Comparison of ENCODE assay signal across 14 cellular contexts in the genomic region with DNA sequence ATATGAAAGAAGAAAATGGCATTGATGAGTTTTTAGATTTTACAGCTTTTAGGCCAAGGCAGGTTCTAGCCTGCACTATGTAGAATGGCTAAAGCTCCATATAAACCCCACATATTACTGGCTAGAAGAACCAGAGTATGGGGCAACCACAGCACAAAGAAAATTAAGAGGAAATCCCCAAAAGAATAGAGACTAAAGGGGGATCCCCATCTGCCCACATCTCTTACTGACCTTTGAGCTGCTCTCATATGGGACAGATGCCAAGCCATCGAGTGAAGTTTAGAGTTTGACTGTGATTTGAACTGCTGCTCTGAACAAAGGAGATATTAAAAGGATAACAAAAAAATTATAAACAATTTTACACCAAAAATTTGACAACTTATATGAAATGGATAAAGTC.
DNase-seq lines count a peak whose midpoint lies in the region; ATAC-seq and TF ChIP-seq lines count a peak whose summit lies in the region.
"Had no signal": no experiment of that assay in that cellular context is flagged by ENCODE, and none has a peak within 500 bp of the region (broad histone marks: within the 10 kb centered on the region; RNA-seq: fewer than 3 reads in every experiment).

No MANE protein-coding gene starts in this region.

- H3K4me1 ChIP-seq in testis = no peaks in the 10 kb centered on the region
- H3K4me1 ChIP-seq: uterus had no signal

- peaks cover 10% of the 10 kb centered on the region for H3K27me3 Mint-ChIP-seq in activated naive CD8-positive, alpha-beta T cell treated with anti-CD3 and anti-CD28 coated beads, Interleukin-2, amount 50 U/mL, for 24 hours

- no peak overlapping the region for H3K27ac ChIP-seq in testis
- H3K27ac ChIP-seq: uterus had no signal

- no peak for TF ChIP-seq POLR2A in testis (IDR thresholded peaks at IDR 0.05)

- intact Hi-C loops in testis (cut with DNase I; ENCODE audit: low total_unique reads) = no loop called here

- TF ChIP-seq CTCF in testis (IDR thresholded peaks at IDR 0.05) = no peak

- no peak overlapping the region for H3K4me3 ChIP-seq in testis
- H3K4me3 ChIP-seq: uterus had no signal

- 62 to 75% methylated on average over 1 of the region's 1 CpG for whole genome bisulfite sequencing in testis, 2 donors

- peak; percentile 14 for DNase-seq in activated naive CD8-positive, alpha-beta T cell treated with anti-CD3 and anti-CD28 coated beads, Interleukin-2, amount 50 U/mL, for 24 hours
- DNase-seq in testis = no peak
- DNase-seq in cerebellum (ENCODE audit: low spot score) = no peak
- no peak for DNase-seq in T-helper 2 cell
- no peak for DNase-seq in pons (ENCODE audit: low spot score)
- DNase-seq: activated CD4-positive, alpha-beta T cell treated with anti-CD3 and anti-CD28 coated beads for 1 hour; Karpas-422; mesenchymal stem cell; Right ventricle myocardium superior; uterus had no signal

- no peaks in the 10 kb centered on the region for H3K36me3 Mint-ChIP-seq in activated naive CD8-positive, alpha-beta T cell treated with anti-CD3 and anti-CD28 coated beads, Interleukin-2, amount 50 U/mL, for 24 hours (ENCODE audit: low read depth)

- no peaks in the 10 kb centered on the region for H3K9me3 ChIP-seq in testis
- H3K9me3 ChIP-seq: uterus had no signal

- ATAC-seq in GM18868 (IDR thresholded peaks at IDR 0.05; ENCODE audit: unreplicated experiment) = peak; percentile 95
- ATAC-seq in GM21447 (IDR thresholded peaks at IDR 0.05; ENCODE audit: unreplicated experiment) = peak; percentile 89
- ATAC-seq in HG03060 (IDR thresholded peaks at IDR 0.05; ENCODE audit: low read depth, unreplicated experiment) = peak; percentile 81
- peak; percentile 91 for ATAC-seq in activated naive CD8-positive, alpha-beta T cell treated with anti-CD3 and anti-CD28 coated beads, Interleukin-2, amount 50 U/mL, for 24 hours

- no peak overlapping the region for H3K27ac Mint-ChIP-seq in activated naive CD8-positive, alpha-beta T cell treated with anti-CD3 and anti-CD28 coated beads, Interleukin-2, amount 50 U/mL, for 24 hours
- H3K27ac Mint-ChIP-seq: activated naive CD8-positive, alpha-beta T cell had no signal

- no peaks in the 10 kb centered on the region for H3K27me3 ChIP-seq in testis
- H3K27me3 ChIP-seq: uterus had no signal

- H3K9me3 Mint-ChIP-seq in activated naive CD8-positive, alpha-beta T cell treated with anti-CD3 and anti-CD28 coated beads, Interleukin-2, amount 50 U/mL, for 24 hours = no peaks in the 10 kb centered on the region

- no peak overlapping the region for H3K4me3 Mint-ChIP-seq in activated naive CD8-positive, alpha-beta T cell treated with anti-CD3 and anti-CD28 coated beads, Interleukin-2, amount 50 U/mL, for 24 hours
- H3K4me3 Mint-ChIP-seq: activated naive CD8-positive, alpha-beta T cell had no signal

- peaks cover 9% of the 10 kb centered on the region for H3K4me1 Mint-ChIP-seq in activated naive CD8-positive, alpha-beta T cell treated with anti-CD3 and anti-CD28 coated beads, Interleukin-2, amount 50 U/mL, for 24 hours

- no peaks in the 10 kb centered on the region for H3K36me3 ChIP-seq in testis (ENCODE audit: low read depth, missing control alignments)
- H3K36me3 ChIP-seq: uterus had no signal
